In the genomic region with DNA sequence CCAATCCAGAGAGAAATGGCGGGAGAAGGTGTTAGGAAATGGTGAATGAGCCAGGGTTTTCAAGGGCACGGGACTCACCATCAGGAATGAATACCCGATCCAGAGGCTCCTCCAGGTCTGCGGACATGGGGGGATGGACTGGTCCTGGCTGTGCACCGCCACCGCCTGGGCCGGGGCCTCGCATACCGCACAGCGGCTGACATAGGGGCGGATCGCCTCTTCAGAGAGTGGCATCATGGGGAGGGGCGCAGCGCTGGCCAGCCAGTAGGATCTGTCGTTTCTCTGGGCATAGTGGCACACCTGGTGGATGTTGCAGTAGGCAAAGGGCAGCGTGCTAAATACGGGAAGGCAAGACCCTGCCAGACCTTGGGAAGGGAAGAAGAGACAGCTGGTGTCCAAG, we compare ENCODE assay signal across 32 cellular contexts.
"Had no signal": no experiment of that assay in that cellular context is flagged by ENCODE, and none has a peak within 500 bp of the region (broad histone marks: within the 10 kb centered on the region; RNA-seq: fewer than 3 reads in every experiment).

No MANE protein-coding gene starts in this region.

- H3K4me1 Mint-ChIP-seq: endodermal cell, mesothelial cell of epicardium, naive B cell had no signal

- DNase-seq: cerebellar nuclear complex; colonic mucosa; effector CD8-positive, alpha-beta T cell; endodermal cell; foreskin fibroblast; gastrocnemius medialis; head of caudate nucleus; kidney; mesenchymal stem cell; mucosa of descending colon; naive B cell; nucleus accumbens; ovary; psoas muscle; right cardiac atrium; spleen; stimulated activated CD4-positive, alpha-beta T cell treated with anti-CD3 and anti-CD28 coated beads, Interleukin-2, amount 100 ng/mL, for 48 hours; stimulated activated CD8-positive, alpha-beta memory T cell treated with anti-CD3 and anti-CD28 coated beads, Interleukin-4, amount 100 ng/mL, for 48 hours; stimulated activated naive CD4-positive, alpha-beta T cell treated with Interleukin-2 at 50 U/mL for 16 hours; transverse colon; upper lobe of right lung; uterus had no signal

- H3K27me3 Mint-ChIP-seq: naive B cell; natural killer cell treated with Interleukin-12 subunit alpha and Interleukin-12 subunit beta and Interleukin-15 and Interleukin-18, amount 100 ng/mL, for 72 hours had no signal

- H3K27ac ChIP-seq: colonic mucosa, epithelial cell of prostate, gastrocnemius medialis, neural progenitor cell, ovary, psoas muscle, skin epidermis, spleen, thoracic aorta, transverse colon, upper lobe of right lung, uterus had no signal

- H3K27me3 ChIP-seq: colonic mucosa, gastrocnemius medialis, neural progenitor cell, ovary, spleen, transverse colon, upper lobe of right lung, uterus had no signal

- H3K36me3 ChIP-seq: colonic mucosa, gastrocnemius medialis, neural progenitor cell, ovary, spleen, transverse colon, upper lobe of right lung, uterus had no signal

- H2AFZ ChIP-seq: neural progenitor cell had no signal

- ATAC-seq: esophagus mucosa, gastrocnemius medialis, left lobe of liver, mucosa of descending colon, psoas muscle, upper lobe of right lung had no signal

- H3K9me3 ChIP-seq: colonic mucosa, gastrocnemius medialis, mucosa of descending colon, ovary, psoas muscle, spleen, thoracic aorta, transverse colon, upper lobe of right lung, uterus had no signal

- H3K27ac Mint-ChIP-seq: dendritic cell treated with granulocyte-macrophage colony-stimulating factor and Interleukin-4, amounts not matched to agents 40 ng/mL and 50 ng/mL, for 4 days; endodermal cell; mesothelial cell of epicardium; natural killer cell treated with Interleukin-12 subunit alpha and Interleukin-12 subunit beta and Interleukin-15 and Interleukin-18, amount 100 ng/mL, for 72 hours; neural progenitor cell had no signal

- H3K4me2 ChIP-seq: neural progenitor cell had no signal

- H3K36me3 Mint-ChIP-seq: mesothelial cell of epicardium; natural killer cell treated with Interleukin-12 subunit alpha and Interleukin-12 subunit beta and Interleukin-15 and Interleukin-18, amount 100 ng/mL, for 72 hours had no signal

- H3K4me3 ChIP-seq: colonic mucosa, gastrocnemius medialis, lung, mucosa of descending colon, neural progenitor cell, ovary, psoas muscle, skin epidermis, spleen, thoracic aorta, transverse colon, upper lobe of right lung, uterus had no signal

- H3K9ac ChIP-seq: neural progenitor cell had no signal

- H3K4me3 Mint-ChIP-seq: dendritic cell treated with granulocyte-macrophage colony-stimulating factor and Interleukin-4, amounts not matched to agents 40 ng/mL and 50 ng/mL, for 4 days; endodermal cell; mesothelial cell of epicardium; naive B cell; natural killer cell treated with Interleukin-12 subunit alpha and Interleukin-12 subunit beta and Interleukin-15 and Interleukin-18, amount 100 ng/mL, for 72 hours; neural progenitor cell had no signal

- H3K9me3 Mint-ChIP-seq: dendritic cell treated with granulocyte-macrophage colony-stimulating factor and Interleukin-4, amounts not matched to agents 40 ng/mL and 50 ng/mL, for 4 days; endodermal cell; naive B cell; natural killer cell treated with Interleukin-12 subunit alpha and Interleukin-12 subunit beta and Interleukin-15 and Interleukin-18, amount 100 ng/mL, for 72 hours; neural progenitor cell had no signal
